ENCODE assay signal across 11 cellular contexts in genomic region chr15:99250001-99250400, GRCh38. TPM values are rescaled to one million over a fixed set of nuclear protein-coding genes. Genes with fewer than 3 reads are reported as not detected.
DNase-seq lines count a peak whose midpoint lies in the region; ATAC-seq and TF ChIP-seq lines count a peak whose summit lies in the region.
"Had no signal": no experiment of that assay in that cellular context is flagged by ENCODE, and none has a peak within 500 bp of the region (broad histone marks: within the 10 kb centered on the region; RNA-seq: fewer than 3 reads in every experiment).

No MANE protein-coding gene starts in this region.

- no peak overlapping the region for H3K27ac Mint-ChIP-seq in activated naive CD8-positive, alpha-beta T cell

- no peaks in the 10 kb centered on the region for H3K9me3 ChIP-seq in right cardiac atrium (ENCODE audit: control insufficient read depth, low read length)

- no peaks in the 10 kb centered on the region for H3K9me3 Mint-ChIP-seq in activated naive CD8-positive, alpha-beta T cell (ENCODE audit: low read depth)

- no peak for ATAC-seq in right cardiac atrium

- TF ChIP-seq CTCF in HL-60 (IDR thresholded peaks at IDR 0.05; ENCODE audit: insufficient read depth, low read length), result no peak

- H3K27me3 ChIP-seq in HL-60 (ENCODE audit: insufficient read depth, poor library complexity, severe bottlenecking), result no peaks in the 10 kb centered on the region
- no peaks in the 10 kb centered on the region for H3K27me3 ChIP-seq in right cardiac atrium (ENCODE audit: control insufficient read depth, insufficient read depth)

- peak overlapping the region; percentile 93 for H3K4me3 Mint-ChIP-seq in activated naive CD8-positive, alpha-beta T cell

- intact Hi-C loops in right cardiac atrium (cut with DNase I), result no loop called here

- H3K36me3 Mint-ChIP-seq in activated naive CD8-positive, alpha-beta T cell, result no peaks in the 10 kb centered on the region

- no peaks in the 10 kb centered on the region for H3K27me3 Mint-ChIP-seq in activated naive CD8-positive, alpha-beta T cell

- H3K4me1 Mint-ChIP-seq in activated naive CD8-positive, alpha-beta T cell (ENCODE audit: low read depth), result peaks cover 29% of the 10 kb centered on the region

- H3K27ac ChIP-seq in HL-60 (replicated peaks), result peak overlapping the region; percentile 85
- no peak overlapping the region for H3K27ac ChIP-seq in right cardiac atrium (ENCODE audit: low read length)
- peak overlapping the region in 17 of 21 experiments; percentile 39 to 94 (median 87) for H3K27ac ChIP-seq in skin epidermis

- H3K4me1 ChIP-seq in right cardiac atrium (ENCODE audit: control insufficient read depth, insufficient read depth, low read length), result peaks cover 3% of the 10 kb centered on the region

- WGBS in right cardiac atrium, result 28% methylated on average over 4 of the region's 4 CpGs

- peak overlapping the region; percentile 37 for H3K4me3 ChIP-seq in HL-60 (replicated peaks; ENCODE audit: insufficient read depth, low read length)
- peak overlapping the region; percentile 100 for H3K4me3 ChIP-seq in right cardiac atrium (ENCODE audit: low read length)
- H3K4me3 ChIP-seq in skin epidermis, result peak overlapping the region; percentile 41 to 87 (median 78)

- DNase-seq in HL-60 (ENCODE audit: low read depth in 1 of 2, low spot score in 1 of 2), result no peak
- DNase-seq in right cardiac atrium, result no peak
- DNase-seq in stimulated activated CD4-positive, alpha-beta T cell treated with anti-CD3 and anti-CD28 coated beads, Interleukin-2, amount 100 ng/mL, for 48 hours, result no peak
- no peak for DNase-seq in DMS 273 (lab: John Stamatoyannopoulos, UW; ENCODE audit: unreplicated experiment)
- no peak for DNase-seq in NCI-H446 (lab: John Stamatoyannopoulos, UW)
- no peak for DNase-seq in cerebellar cortex (ENCODE audit: low spot score)
- DNase-seq: activated naive CD4-positive, alpha-beta T cell treated with Interleukin-2 at 50 U/mL for 16 hours; SHP77; stimulated activated CD4-positive, alpha-beta T cell treated with anti-CD3 and anti-CD28 coated beads, Interleukin-4, amount 100 ng/mL, for 1 hour had no signal

RNA-seq across cellular contexts. Expression of gene TTC23, which starts 0.6 kb away (rescaled TPM):
- total RNA-seq in right cardiac atrium, result 10 to 100 TPM; 12.9 to 18.2 (median 16.1) TPM
- polyA plus RNA-seq in right cardiac atrium, result 8.4 TPM

RNA-seq across cellular contexts. Expression of gene LRRC28, which starts 1.3 kb away (rescaled TPM):
- 10 to 100 TPM; 30.1 to 30.9 (median 30.6) TPM for total RNA-seq in right cardiac atrium
- polyA plus RNA-seq in right cardiac atrium, result 13.7 TPM

Comparison
In these comparisons a context has a peak if more than half of its experiments do, and no peak if none do; other contexts are left out.
1. H3K4me3 ChIP-seq: peak in every context shown above with its lines; median percentile 100 in right cardiac atrium; 78 in skin epidermis; 37 in HL-60.